Comparison of ENCODE assay signal across 8 cellular contexts in genomic region chr17:73191443-73192218, GRCh38. TPM values are rescaled to one million over a fixed set of nuclear protein-coding genes. Genes with fewer than 3 reads are reported as not detected.
A peak's percentile ranks its signal among the peaks of the same experiment; 100 is the strongest.
DNase-seq lines count a peak whose midpoint lies in the region; ATAC-seq, FAIRE-seq and TF ChIP-seq lines count a peak whose summit lies in the region.

No MANE protein-coding gene starts in this region.

- intact Hi-C loops in colonic mucosa (cut with DNase I), result no loop called here
- intact Hi-C loops in left lung (cut with DNase I), result no loop called here

- TF ChIP-seq POLR2A in GM12891 (IDR thresholded peaks at IDR 0.05; ENCODE audit: low read depth, low read length), result no peak

- H3K4me1 ChIP-seq in colonic mucosa (peaks cover 4% of the 10 kb centered on the region), left lung (peaks cover 11 to 29% of the 10 kb centered on the region in 2 donors)

- peak; percentile 56 for DNase-seq in GM12891 (ENCODE audit: insufficient read length, low spot score)
- peak; percentile 46 to 80 for DNase-seq in NCI-H446 (lab: John Stamatoyannopoulos, UW)
- DNase-seq in activated CD4-positive, alpha-beta T cell treated with anti-CD3 and anti-CD28 coated beads for 1 hour, result peak; percentile 42
- peak; percentile 84 for DNase-seq in colonic mucosa
- no peak for DNase-seq in left lung
- DNase-seq in stimulated activated CD4-positive, alpha-beta T cell treated with anti-CD3 and anti-CD28 coated beads, Interleukin-2, amount 100 ng/mL, for 24 hours, result peak; percentile 74 to 77

- H3K4me3 ChIP-seq in colonic mucosa, result peak overlapping the region; percentile 97
- H3K4me3 ChIP-seq in left lung, result peak overlapping the region; percentile 96 to 99

- peak; percentile 52 for FAIRE-seq in GM12891 (lab: Jason Lieb, UNC)

- no peaks in the 10 kb centered on the region for H3K9me3 ChIP-seq in colonic mucosa
- no peaks in the 10 kb centered on the region for H3K9me3 ChIP-seq in left lung

- TF ChIP-seq CTCF in colonic mucosa (IDR thresholded peaks at IDR 0.05), result peak; percentile 79
- peak; percentile 76 to 85 for TF ChIP-seq CTCF in left lung (IDR thresholded peaks at IDR 0.05)

- no peaks in the 10 kb centered on the region for H3K36me3 ChIP-seq in colonic mucosa
- H3K36me3 ChIP-seq in left lung, result peaks cover 0 to 5% of the 10 kb centered on the region in 2 donors

- ATAC-seq in HG03060 (IDR thresholded peaks at IDR 0.05; ENCODE audit: low read depth, unreplicated experiment) (peak; percentile 42), left lung (peak; percentile 70), GM19397 (IDR thresholded peaks at IDR 0.05; ENCODE audit: unreplicated experiment) (no peak)

- H3K9ac ChIP-seq in colonic mucosa (ENCODE audit: low read depth in 2 of 2, low read length in 2 of 2), result peak overlapping the region; percentile 50 to 79

- H3K27me3 ChIP-seq in colonic mucosa, result no peaks in the 10 kb centered on the region
- no peaks in the 10 kb centered on the region for H3K27me3 ChIP-seq in left lung

- H3K27ac ChIP-seq in colonic mucosa (peak overlapping the region; percentile 92), left lung (peak overlapping the region; percentile 81 to 82)

TF ChIP-seq in GM12891, 5 proteins besides CTCF, POLR2A, EP300 and RAD21:
- TF ChIP-seq POU2F2 (IDR thresholded peaks at IDR 0.05; ENCODE audit: low read depth, low read length), result no peak
- no peak for TF ChIP-seq PAX5 (IDR thresholded peaks at IDR 0.05; ENCODE audit: insufficient read depth, low read length, severe bottlenecking)
- no peak for TF ChIP-seq SPI1 (IDR thresholded peaks at IDR 0.05; ENCODE audit: low read depth, low read length)
- no peak; the same call in 1 of the 2 replicates for TF ChIP-seq TAF1 (IDR thresholded peaks at IDR 0.05; ENCODE audit: low read depth, low read length)
- no peak for TF ChIP-seq POLR2AphosphoS5 (IDR thresholded peaks at IDR 0.05; ENCODE audit: low read depth, low read length)

RNA-seq across cellular contexts. Expression of gene COG1, which starts 1.2 kb away (rescaled TPM):
- 18.0 TPM for polyA plus RNA-seq in GM12891 (2012; ENCODE audit: low read depth, missing spikeins)
- total RNA-seq in colonic mucosa (10 to 100 TPM; 41.0 to 41.2 TPM), left lung (10 to 100 TPM; 30.7 to 32.2 TPM)

RNA-seq across cellular contexts. Expression of gene SSTR2, which starts 26.8 kb away (rescaled TPM):
- 0.68 TPM for polyA plus RNA-seq in GM12891 (2012; ENCODE audit: low read depth, missing spikeins)
- total RNA-seq in colonic mucosa (under 1 TPM; 0.74 to 0.90 TPM), left lung (under 1 TPM; 0.38 to 0.47 TPM)

Comparison
In these comparisons a context has a peak if more than half of its experiments do, and no peak if none do; other contexts are left out.
1. DNase-seq: peak in GM12891 (single experiment), NCI-H446 (2 of 2), activated CD4-positive, alpha-beta T cell treated with anti-CD3 and anti-CD28 coated beads for 1 hour (single experiment), colonic mucosa (single experiment) and stimulated activated CD4-positive, alpha-beta T cell treated with anti-CD3 and anti-CD28 coated beads, Interleukin-2, amount 100 ng/mL, for 24 hours (2 of 2); none in left lung (0 of 2).